9 cellular contexts compared by ENCODE assay signal in genomic region chr11:102447193-102447592, GRCh38. TPM values are rescaled to one million over a fixed set of nuclear protein-coding genes. Genes with fewer than 3 reads are reported as not detected.
A peak's percentile ranks its signal among the peaks of the same experiment; 100 is the strongest.
DNase-seq lines count a peak whose midpoint lies in the region; ATAC-seq and TF ChIP-seq lines count a peak whose summit lies in the region.
"Had no signal": no experiment of that assay in that cellular context is flagged by ENCODE, and none has a peak within 500 bp of the region (broad histone marks: within the 10 kb centered on the region; RNA-seq: fewer than 3 reads in every experiment).

No MANE protein-coding gene starts in this region.

- TF ChIP-seq CTCF in Panc1 (IDR thresholded peaks at IDR 0.05), result no peak
- no peak for TF ChIP-seq CTCF in mesothelial cell of epicardium (IDR thresholded peaks at IDR 0.05; ENCODE audit: unreplicated experiment)
- no peak for TF ChIP-seq CTCF in hepatocyte (IDR thresholded peaks at IDR 0.05; ENCODE audit: poor library complexity)

- peaks cover 56% of the 10 kb centered on the region for H3K4me1 ChIP-seq in Panc1 (ENCODE audit: control insufficient read depth, insufficient read depth, low read length)
- H3K4me1 ChIP-seq in hepatocyte (ENCODE audit: insufficient read depth), result peaks cover 35% of the 10 kb centered on the region

- peaks cover 13% of the 10 kb centered on the region for H3K9me3 Mint-ChIP-seq in mesothelial cell of epicardium

- ATAC-seq in GM18502 (IDR thresholded peaks at IDR 0.05; ENCODE audit: poor library complexity, unreplicated experiment), result peak; percentile 36
- ATAC-seq in HG02588 (IDR thresholded peaks at IDR 0.05; ENCODE audit: unreplicated experiment), result peak; percentile 25
- ATAC-seq in Panc1, result no peak

- H3K4me3 Mint-ChIP-seq in mesothelial cell of epicardium, result no peak overlapping the region

- peaks cover 17% of the 10 kb centered on the region for H4K20me1 ChIP-seq in hepatocyte (ENCODE audit: insufficient read depth, poor library complexity, severe bottlenecking)

- H3K36me3 Mint-ChIP-seq in mesothelial cell of epicardium, result peaks cover 40% of the 10 kb centered on the region

- H3K4me3 ChIP-seq in Panc1 (ENCODE audit: low read depth in 2 of 2, low read length in 2 of 2) (no peak overlapping the region), hepatocyte (no peak overlapping the region)

- DNase-seq in Panc1 (ENCODE audit: low read depth, low spot score) (no peak), mesothelial cell of epicardium (ENCODE audit: low spot score in 2 of 2, unreplicated experiment in 2 of 2) (no peak), hepatocyte (ENCODE audit: low spot score) (no peak), NCI-H1436 (lab: John Stamatoyannopoulos, UW) (no peak), T1000 (lab: John Stamatoyannopoulos, UW) (no peak), mesenteric fat pad (ENCODE audit: low spot score) (no peak)
- DNase-seq: dorsolateral prefrontal cortex had no signal

- H3K27ac ChIP-seq in Panc1 (ENCODE audit: low read length) (peak overlapping the region; percentile 98), hepatocyte (no peak overlapping the region)

- in situ Hi-C loops in Panc1 (cut with HindIII; ENCODE audit: low pct_unique_long_range_greater_than_20kb, low sequenced_read_pairs), result no loop called here

- H3K9me3 ChIP-seq in Panc1 (ENCODE audit: control insufficient read depth, insufficient read depth, low read depth, low read length) (no peaks in the 10 kb centered on the region), hepatocyte (ENCODE audit: low read depth) (no peaks in the 10 kb centered on the region)

- peak overlapping the region; percentile 9 for H3K27ac Mint-ChIP-seq in mesothelial cell of epicardium

- no peaks in the 10 kb centered on the region for H3K27me3 Mint-ChIP-seq in mesothelial cell of epicardium (ENCODE audit: low read depth)

- H3K27me3 ChIP-seq in Panc1 (ENCODE audit: control insufficient read depth, insufficient read depth, low read length), result no peaks in the 10 kb centered on the region
- H3K27me3 ChIP-seq in hepatocyte, result no peaks in the 10 kb centered on the region

- H3K4me1 Mint-ChIP-seq in mesothelial cell of epicardium, result peaks cover 27% of the 10 kb centered on the region

- H3K36me3 ChIP-seq in Panc1 (ENCODE audit: control insufficient read depth, insufficient read depth, low read length), result peaks cover 23% of the 10 kb centered on the region
- H3K36me3 ChIP-seq in hepatocyte (replicated peaks; ENCODE audit: insufficient read depth, low read depth), result no peaks in the 10 kb centered on the region

- POLR2A ChIA-PET in Panc1 (lab: Charles Lee), result no interaction called here

- no peak overlapping the region for H3K4me2 ChIP-seq in hepatocyte

- CTCF ChIA-PET in Panc1 (lab: Charles Lee), result no interaction called here

- no peaks in the 10 kb centered on the region for H3K9me2 ChIP-seq in hepatocyte (replicated peaks; ENCODE audit: insufficient read depth)

- intact Hi-C loops in Panc1 (cut with micrococcal nuclease; ENCODE audit: unreplicated experiment), result no loop called here

- no peak overlapping the region for H2AFZ ChIP-seq in hepatocyte

- H3K79me2 ChIP-seq in hepatocyte, result peaks cover 93% of the 10 kb centered on the region

- BruUV-seq in Panc1 (replicated peaks; lab: Mats Ljungman, UMichigan), result no TSS peak

RNA-seq across cellular contexts. Expression of gene TMEM123, which starts 5.4 kb away (rescaled TPM):
- total RNA-seq in Panc1 (2021; ENCODE audit: unreplicated experiment) (383 TPM), mesothelial cell of epicardium (131 to 144 TPM (median 137 TPM) in 3 replicates), hepatocyte (179 and 182 TPM in 2 replicates), mesenteric fat pad (93.0 TPM)
- 252 TPM for polyA plus RNA-seq in Panc1 (2012; ENCODE audit: insufficient read length)
- polyA plus RNA-seq in hepatocyte, result 101 and 122 TPM in 2 replicates
